1 cellular context compared by ENCODE assay signal in genomic region chr3:127822166-127822835, GRCh38.
TF ChIP-seq lines count a peak whose summit lies in the region.

Gene MGLL (minus strand): TSS chr3:127822515. CDS start chr3:127822318, 197 bp downstream.

TF ChIP-seq in HCT116, 20 proteins besides CTCF, POLR2A, EP300 and RAD21 (continued from another document):
- TF ChIP-seq REST (IDR thresholded peaks at IDR 0.05; ENCODE audit: low read depth) (no peak), SIN3A (IDR thresholded peaks at IDR 0.05; ENCODE audit: low read depth) (no peak), YY1 (IDR thresholded peaks at IDR 0.05; ENCODE audit: extremely low read depth, insufficient replicate concordance, low read depth, low read length) (no peak), POLR2AphosphoS5 (IDR thresholded peaks at IDR 0.05; ENCODE audit: low read depth, low read length) (no peak), ELF1 (IDR thresholded peaks at IDR 0.05; ENCODE audit: borderline replicate concordance, low read depth) (no peak), EZH2 (IDR thresholded peaks at IDR 0.05) (no peak), EZH2phosphoT487 (IDR thresholded peaks at IDR 0.05; ENCODE audit: borderline replicate concordance) (no peak), JUND (IDR thresholded peaks at IDR 0.05) (no peak)
- TF ChIP-seq, protein P1, sequence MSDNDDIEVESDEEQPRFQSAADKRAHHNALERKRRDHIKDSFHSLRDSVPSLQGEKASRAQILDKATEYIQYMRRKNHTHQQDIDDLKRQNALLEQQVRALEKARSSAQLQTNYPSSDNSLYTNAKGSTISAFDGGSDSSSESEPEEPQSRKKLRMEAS (IDR thresholded peaks at IDR 0.05) = no peak
